Comparison of ENCODE assay signal across 38 cellular contexts in genomic region chr16:10220942-10221341, GRCh38. TPM values are rescaled to one million over a fixed set of nuclear protein-coding genes. Genes with fewer than 3 reads are reported as not detected.
"Had no signal": no experiment of that assay in that cellular context is flagged by ENCODE, and none has a peak within 500 bp of the region (broad histone marks: within the 10 kb centered on the region; RNA-seq: fewer than 3 reads in every experiment).

No MANE protein-coding gene starts in this region.

- H3K9me3 ChIP-seq: adrenal gland had no signal

- H3K27ac ChIP-seq: adrenal gland, cardiac muscle cell, VCaP had no signal

- H3K4me3 Mint-ChIP-seq: activated B cell treated with CpG ODN at 0.5 μM for 24 hours; activated CD4-positive, alpha-beta memory T cell treated with anti-CD3 and anti-CD28 coated beads for 36 hours; activated CD4-positive, alpha-beta T cell treated with anti-CD3 and anti-CD28 coated beads, Interleukin-2, amount 10 ng/mL, durations not matched to agents 24 days and 14 days; activated CD8-positive, alpha-beta T cell treated with anti-CD3 and anti-CD28 coated beads for 36 hours; activated naive CD4-positive, alpha-beta T cell treated with anti-CD3 and anti-CD28 coated beads for 36 hours; activated naive CD8-positive, alpha-beta T cell treated with anti-CD3 and anti-CD28 coated beads for 36 hours; activated T-cell treated with anti-CD3 and anti-CD28 coated beads, Interleukin-2, amount 50 U/mL, for 4 hours; activated T-cell treated with anti-CD3 and anti-CD28 coated beads, Interleukin-2, amount 50 U/mL, for 72 hours; activated T-helper 1 cell treated with anti-CD3 and anti-CD28 coated beads, Interleukin-12 subunit alpha, Interleukin-12 subunit beta, Interleukin-2, Interleukin-4 antibody, amounts not matched to agents 30 ng/mL and 10 ng/mL and 1 ng/mL, durations not matched to agents 14 hours and 24 hours and 36 hours; activated T-helper 17 cell treated with anti-CD3 and anti-CD28 coated beads, Interleukin-2, amount 50 U/mL, for 72 hours; brain; central memory CD8-positive, alpha-beta T cell; T-helper 1 cell treated with Interleukin-12 subunit alpha and Interleukin-12 subunit beta and Interleukin-4 antibody, amounts not matched to agents 30 μg/mL and 1 μg/mL, for 36 hours; T-helper 2 cell treated with Interferon-gamma antibody and Interleukin-4, amounts not matched to agents 5 μg/mL and 100 μg/mL, for 36 hours had no signal

- H3K36me3 ChIP-seq: adrenal gland had no signal

- H3K4me1 ChIP-seq: adrenal gland had no signal

- H3K27me3 Mint-ChIP-seq: activated CD4-positive, alpha-beta T cell treated with anti-CD3 and anti-CD28 coated beads, Interleukin-2, amount 10 ng/mL, durations not matched to agents 24 days and 14 days; activated naive CD8-positive, alpha-beta T cell treated with anti-CD3 and anti-CD28 coated beads for 36 hours had no signal

- H3K4me1 Mint-ChIP-seq: activated CD4-positive, alpha-beta T cell treated with anti-CD3 and anti-CD28 coated beads, Interleukin-2, amount 10 ng/mL, durations not matched to agents 24 days and 14 days; activated naive CD8-positive, alpha-beta T cell treated with anti-CD3 and anti-CD28 coated beads for 36 hours; activated T-helper 17 cell treated with anti-CD3 and anti-CD28 coated beads, Interleukin-2, amount 50 U/mL, for 72 hours; central memory CD8-positive, alpha-beta T cell had no signal

- DNase-seq: activated B cell treated with CpG ODN at 0.5 μM for 24 hours; activated CD4-positive, alpha-beta memory T cell treated with anti-CD3 and anti-CD28 coated beads for 36 hours; activated CD4-positive, alpha-beta T cell treated with anti-CD3 and anti-CD28 coated beads for 4 hours; activated CD4-positive, alpha-beta T cell treated with anti-CD3 and anti-CD28 coated beads, Interleukin-2, amount 10 ng/mL, durations not matched to agents 24 days and 14 days; activated CD4-positive, alpha-beta T cell treated with anti-CD3 and anti-CD28 coated beads, Interleukin-2, amount 50 U/mL, for 1 hour; activated CD4-positive, alpha-beta T cell treated with anti-CD3 and anti-CD28 coated beads, Interleukin-2, amount 50 U/mL, for 4 hours; activated CD4-positive, CD25-positive, alpha-beta regulatory T cell treated with anti-CD3 and anti-CD28 coated beads, Interleukin-2, amount 50 U/mL, for 72 hours; activated CD8-positive, alpha-beta memory T cell treated with anti-CD3 and anti-CD28 coated beads, Interleukin-2, amount 50 U/mL, for 4 hours; activated CD8-positive, alpha-beta T cell treated with anti-CD3 and anti-CD28 coated beads for 36 hours; activated effector memory CD4-positive, alpha-beta T cell treated with anti-CD3 and anti-CD28 coated beads, Interleukin-2, amount 50 U/mL, for 16 hours; activated gamma-delta T cell treated with Interleukin-2 at 50 U/mL for 16 hours; activated naive CD4-positive, alpha-beta T cell; activated naive CD4-positive, alpha-beta T cell treated with anti-CD3 and anti-CD28 coated beads for 36 hours; activated naive CD4-positive, alpha-beta T cell treated with anti-CD3 and anti-CD28 coated beads, Interleukin-2, amount 50 U/mL, for 16 hours; activated naive CD8-positive, alpha-beta T cell treated with anti-CD3 and anti-CD28 coated beads for 36 hours; activated T-cell treated with anti-CD3 and anti-CD28 coated beads for 4 hours; activated T-cell treated with anti-CD3 and anti-CD28 coated beads, Interleukin-2, amount 50 U/mL, for 1 hour; activated T-cell treated with anti-CD3 and anti-CD28 coated beads, Interleukin-2, amount 50 U/mL, for 4 hours; activated T-cell treated with anti-CD3 and anti-CD28 coated beads, Interleukin-2, amount 50 U/mL, for 72 hours; adrenal gland; amniotic stem cell; aorta; caudate nucleus; cerebellar nuclear complex; T-helper 2 cell; T-helper 9 cell had no signal

- H3K4me3 ChIP-seq: adrenal gland, cardiac muscle cell had no signal

- H3K9me3 Mint-ChIP-seq: activated B cell treated with CpG ODN at 0.5 μM for 24 hours; activated CD4-positive, alpha-beta memory T cell treated with anti-CD3 and anti-CD28 coated beads for 36 hours; activated CD4-positive, alpha-beta T cell treated with anti-CD3 and anti-CD28 coated beads, Interleukin-2, amount 10 ng/mL, durations not matched to agents 24 days and 14 days; activated CD8-positive, alpha-beta T cell treated with anti-CD3 and anti-CD28 coated beads for 36 hours; activated naive CD4-positive, alpha-beta T cell treated with anti-CD3 and anti-CD28 coated beads for 36 hours; activated naive CD4-positive, alpha-beta T cell treated with anti-CD3 and anti-CD28 coated beads, Interleukin-2, amount 50 U/mL, for 72 hours; activated naive CD8-positive, alpha-beta T cell treated with anti-CD3 and anti-CD28 coated beads for 36 hours; activated T-cell treated with anti-CD3 and anti-CD28 coated beads, Interleukin-2, amount 50 U/mL, for 4 hours; activated T-cell treated with anti-CD3 and anti-CD28 coated beads, Interleukin-2, amount 50 U/mL, for 72 hours; activated T-helper 1 cell treated with anti-CD3 and anti-CD28 coated beads, Interleukin-12 subunit alpha, Interleukin-12 subunit beta, Interleukin-2, Interleukin-4 antibody, amounts not matched to agents 30 ng/mL and 10 ng/mL and 1 ng/mL, durations not matched to agents 14 hours and 24 hours and 36 hours; activated T-helper 17 cell treated with anti-CD3 and anti-CD28 coated beads, Interleukin-2, amount 50 U/mL, for 72 hours; central memory CD8-positive, alpha-beta T cell; T-helper 1 cell treated with Interleukin-12 subunit alpha and Interleukin-12 subunit beta and Interleukin-4 antibody, amounts not matched to agents 30 μg/mL and 1 μg/mL, for 36 hours; T-helper 2 cell treated with Interferon-gamma antibody and Interleukin-4, amounts not matched to agents 5 μg/mL and 100 μg/mL, for 36 hours had no signal

- H3K27ac Mint-ChIP-seq: activated B cell treated with CpG ODN at 0.5 μM for 24 hours; activated CD4-positive, alpha-beta memory T cell treated with anti-CD3 and anti-CD28 coated beads for 36 hours; activated CD4-positive, alpha-beta T cell treated with anti-CD3 and anti-CD28 coated beads, Interleukin-2, amount 10 ng/mL, durations not matched to agents 24 days and 14 days; activated CD8-positive, alpha-beta T cell treated with anti-CD3 and anti-CD28 coated beads for 36 hours; activated naive CD4-positive, alpha-beta T cell treated with anti-CD3 and anti-CD28 coated beads for 36 hours; activated naive CD4-positive, alpha-beta T cell treated with anti-CD3 and anti-CD28 coated beads, Interleukin-2, amount 50 U/mL, for 72 hours; activated naive CD8-positive, alpha-beta T cell treated with anti-CD3 and anti-CD28 coated beads for 36 hours; activated T-cell treated with anti-CD3 and anti-CD28 coated beads, Interleukin-2, amount 50 U/mL, for 72 hours; activated T-helper 1 cell treated with anti-CD3 and anti-CD28 coated beads, Interleukin-12 subunit alpha, Interleukin-12 subunit beta, Interleukin-2, Interleukin-4 antibody, amounts not matched to agents 30 ng/mL and 10 ng/mL and 1 ng/mL, durations not matched to agents 14 hours and 24 hours and 36 hours; activated T-helper 17 cell treated with anti-CD3 and anti-CD28 coated beads, Interleukin-2, amount 50 U/mL, for 72 hours; brain; T-helper 1 cell treated with Interleukin-12 subunit alpha and Interleukin-12 subunit beta and Interleukin-4 antibody, amounts not matched to agents 30 μg/mL and 1 μg/mL, for 36 hours; T-helper 2 cell treated with Interferon-gamma antibody and Interleukin-4, amounts not matched to agents 5 μg/mL and 100 μg/mL, for 36 hours had no signal

- ATAC-seq: activated CD8-positive, alpha-beta T cell treated with anti-CD3 and anti-CD28 coated beads for 36 hours; activated naive CD4-positive, alpha-beta T cell treated with anti-CD3 and anti-CD28 coated beads, Interleukin-2, amount 50 U/mL, for 72 hours; activated T-cell treated with anti-CD3 and anti-CD28 coated beads, Interleukin-2, amount 50 U/mL, for 4 hours; activated T-cell treated with anti-CD3 and anti-CD28 coated beads, Interleukin-2, amount 50 U/mL, for 72 hours; activated T-helper 17 cell treated with anti-CD3 and anti-CD28 coated beads, Interleukin-2, amount 50 U/mL, for 72 hours had no signal

- H3K27me3 ChIP-seq: adrenal gland, cardiac muscle cell had no signal

RNA-seq across cellular contexts. Expression of gene GRIN2A, which starts 38.7 kb away (rescaled TPM):
- total RNA-seq: activated CD4-positive, alpha-beta memory T cell treated with anti-CD3 and anti-CD28 coated beads for 36 hours; activated CD4-positive, alpha-beta T cell treated with anti-CD3 and anti-CD28 coated beads, Interleukin-2, amount 10 ng/mL, durations not matched to agents 24 days and 14 days; activated CD8-positive, alpha-beta memory T cell treated with anti-CD3 and anti-CD28 coated beads for 36 hours; activated CD8-positive, alpha-beta T cell treated with anti-CD3 and anti-CD28 coated beads for 36 hours; activated naive CD4-positive, alpha-beta T cell treated with anti-CD3 and anti-CD28 coated beads for 36 hours; activated naive CD4-positive, alpha-beta T cell treated with anti-CD3 and anti-CD28 coated beads, Interleukin-2, amount 50 U/mL, for 72 hours; activated naive CD8-positive, alpha-beta T cell treated with anti-CD3 and anti-CD28 coated beads for 36 hours; activated T-cell treated with anti-CD3 and anti-CD28 coated beads, Interleukin-2, amount 50 U/mL, for 4 hours; activated T-cell treated with anti-CD3 and anti-CD28 coated beads, Interleukin-2, amount 50 U/mL, for 72 hours; activated T-helper 1 cell treated with anti-CD3 and anti-CD28 coated beads, Interleukin-12 subunit alpha, Interleukin-12 subunit beta, Interleukin-2, Interleukin-4 antibody, amounts not matched to agents 30 ng/mL and 10 ng/mL and 1 ng/mL, durations not matched to agents 14 hours and 24 hours and 36 hours; activated T-helper 17 cell treated with anti-CD3 and anti-CD28 coated beads, Interleukin-2, amount 50 U/mL, for 72 hours; bronchial epithelial cell; chondrocyte had no signal
